In genomic region chr11:65960824-65961266, GRCh38 we compare ENCODE assay signal across 6 cellular contexts. TPM values are rescaled to one million over a fixed set of nuclear protein-coding genes. Genes with fewer than 3 reads are reported as not detected.
DNase-seq lines count a peak whose midpoint lies in the region; ATAC-seq and TF ChIP-seq lines count a peak whose summit lies in the region.

No MANE protein-coding gene starts in this region.

- no peaks in the 10 kb centered on the region for H3F3A ChIP-seq in SU-DHL-6 (ENCODE audit: insufficient read depth)

- no peaks in the 10 kb centered on the region for H3K9me3 ChIP-seq in A673 (ENCODE audit: low read depth, low read length, poor library complexity, severe bottlenecking)
- H3K9me3 ChIP-seq in SU-DHL-6 (ENCODE audit: insufficient read depth, low read length), result no peaks in the 10 kb centered on the region
- H3K9me3 ChIP-seq in iPS-20b (ENCODE audit: insufficient read depth, low read depth, low read length), result no peaks in the 10 kb centered on the region

- H3K9me2 ChIP-seq in SU-DHL-6 (replicated peaks; ENCODE audit: insufficient read depth, low read length), result no peaks in the 10 kb centered on the region

- H3K27me3 ChIP-seq in A673 (replicated peaks; ENCODE audit: insufficient read depth, low read depth, low read length, poor library complexity) (no peaks in the 10 kb centered on the region), SU-DHL-6 (ENCODE audit: low read length) (no peaks in the 10 kb centered on the region), iPS-20b (ENCODE audit: insufficient read depth, low read length) (no peaks in the 10 kb centered on the region)

- peak overlapping the region; percentile 94 for H3K27ac ChIP-seq in A673 (ENCODE audit: low read depth, low read length, poor library complexity, severe bottlenecking)
- peak overlapping the region; percentile 44; the same call in 1 of the 2 replicates for H3K27ac ChIP-seq in SU-DHL-6 (ENCODE audit: low read depth, low read length)
- H3K27ac ChIP-seq in iPS-20b (ENCODE audit: low read length), result peak overlapping the region; percentile 89

- peak overlapping the region; percentile 82 for H2AFZ ChIP-seq in SU-DHL-6 (ENCODE audit: low read depth, low read length, severe bottlenecking)

- no peak for TF ChIP-seq CTCF in A673 (conservative IDR thresholded peaks at IDR 0.05; ENCODE audit: low read depth, low read length)
- TF ChIP-seq CTCF in SU-DHL-6 (IDR thresholded peaks at IDR 0.05; ENCODE audit: insufficient read depth, low read length, poor library complexity, severe bottlenecking), result no peak

- H4K20me1 ChIP-seq in SU-DHL-6 (ENCODE audit: low read depth, low read length), result 0 out of 2 replicates have a peak, but pooled peaks cover 3% of the 10 kb centered on the region

- peaks cover 30% of the 10 kb centered on the region for H3K79me2 ChIP-seq in SU-DHL-6 (ENCODE audit: insufficient read depth, low read length)

- H3K4me1 ChIP-seq in A673 (ENCODE audit: insufficient read depth, low read length, poor library complexity, severe bottlenecking) (peaks cover 8% of the 10 kb centered on the region), iPS-20b (ENCODE audit: insufficient read depth, low read length) (peaks cover 6% of the 10 kb centered on the region)

- POLR2A ChIA-PET in A673 (lab: Charles Lee; ENCODE audit: low non-redundant PET), result interaction anchor here (0.6 kb wide), 1 partner anchor 537 kb away, joined by 3 read pairs; no protein-coding TSS in a partner anchor

- H3K9ac ChIP-seq in SU-DHL-6 (ENCODE audit: low read length), result peak overlapping the region; percentile 97
- H3K9ac ChIP-seq in iPS-20b (ENCODE audit: low read depth, low read length), result peak overlapping the region; percentile 93

- peak overlapping the region; percentile 88 for H3K4me3 ChIP-seq in A673 (ENCODE audit: low read depth, low read length, poor library complexity, severe bottlenecking)
- peak overlapping the region; percentile 98 for H3K4me3 ChIP-seq in SU-DHL-6 (ENCODE audit: insufficient read depth, low read length, poor library complexity, severe bottlenecking)
- H3K4me3 ChIP-seq in iPS-20b (ENCODE audit: low read length), result peak overlapping the region; percentile 76

- H3K4me2 ChIP-seq in SU-DHL-6 (ENCODE audit: low read depth, low read length, poor library complexity, severe bottlenecking), result peak overlapping the region; percentile 96

- intact Hi-C loops in A673 (cut with micrococcal nuclease; ENCODE audit: unreplicated experiment), result loop anchor here (5.0 kb wide), 1 partner anchor 41 kb away; the partner anchor contains the start of genes BANF1 and EIF1AD

- CTCF ChIA-PET in A673 (lab: Charles Lee), result no interaction called here

- ATAC-seq in HG03196 (IDR thresholded peaks at IDR 0.05; ENCODE audit: unreplicated experiment) (no peak), HG02852 (IDR thresholded peaks at IDR 0.05; ENCODE audit: unreplicated experiment) (no peak)

- no peak for DNase-seq in A673 (ENCODE audit: low spot score)
- no peak for DNase-seq in NCI-H524 treated with DMSO at 0.1 percent for 48 hours (lab: John Stamatoyannopoulos, UW)

- H3K36me3 ChIP-seq in A673 (ENCODE audit: insufficient read depth, low read length, poor library complexity, severe bottlenecking), result peaks cover 23% of the 10 kb centered on the region
- no peaks in the 10 kb centered on the region for H3K36me3 ChIP-seq in SU-DHL-6 (ENCODE audit: low read length)
- H3K36me3 ChIP-seq in iPS-20b (ENCODE audit: insufficient read depth, low read depth, low read length), result peaks cover 21% of the 10 kb centered on the region

- no TSS peak for BruUV-seq in A673 (replicated peaks; lab: Mats Ljungman, UMichigan)

RNA-seq across cellular contexts. Expression of gene SART1, which starts 0.7 kb away (rescaled TPM):
- 95.8 and 96.3 TPM in 2 replicates for total RNA-seq in A673 (2021)

RNA-seq across cellular contexts. Expression of gene TSGA10IP, which starts 15.6 kb away (rescaled TPM):
- total RNA-seq in A673 (2021), result not detected in 2 replicates

RNA-seq across cellular contexts. Expression of gene EIF1AD, which starts 41.1 kb away (rescaled TPM):
- 69.4 and 86.2 TPM in 2 replicates for total RNA-seq in A673 (2021)

RNA-seq across cellular contexts. Expression of gene BANF1, which starts 41.5 kb away (rescaled TPM):
- 541 and 556 TPM in 2 replicates for total RNA-seq in A673 (2021)

RNA-seq across cellular contexts. Expression of gene DRAP1, which starts 41.6 kb away (rescaled TPM):
- 122 and 124 TPM in 2 replicates for total RNA-seq in A673 (2021)

Comparison
In these comparisons a context has a peak if more than half of its experiments do, and no peak if none do; other contexts are left out.
1. H3K27ac ChIP-seq: peak in every context shown above with its lines; median percentile 94 in A673; 89 in iPS-20b; 44 in SU-DHL-6.